ENCODE assay signal across 10 cellular contexts in the genomic region with DNA sequence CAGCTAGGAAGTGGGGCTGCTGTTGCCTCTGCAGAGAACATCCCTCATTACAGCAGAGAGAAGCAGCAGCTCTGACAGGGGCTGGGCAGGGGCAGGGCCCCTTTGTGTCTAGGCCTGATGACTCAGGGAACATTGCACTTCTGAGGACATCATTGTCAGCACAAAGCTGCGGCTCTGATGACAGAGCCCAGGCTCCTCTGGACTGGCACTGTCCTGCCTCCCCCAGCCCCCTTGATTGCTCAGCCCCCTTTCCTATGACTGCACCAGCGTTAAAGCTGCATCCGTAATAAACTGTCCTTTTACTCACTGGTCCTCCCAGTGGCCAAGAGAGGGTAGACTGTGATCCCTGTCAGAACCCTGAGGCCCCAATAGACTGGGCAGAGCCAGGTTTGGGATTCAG. TPM values are rescaled to one million over a fixed set of nuclear protein-coding genes. Genes with fewer than 3 reads are reported as not detected.
A peak's percentile ranks its signal among the peaks of the same experiment; 100 is the strongest.
DNase-seq lines count a peak whose midpoint lies in the region; ATAC-seq and TF ChIP-seq lines count a peak whose summit lies in the region.
"Had no signal": no experiment of that assay in that cellular context is flagged by ENCODE, and none has a peak within 500 bp of the region (broad histone marks: within the 10 kb centered on the region; RNA-seq: fewer than 3 reads in every experiment).

No MANE protein-coding gene starts in this region.

- DNase-seq in DMS53 (lab: John Stamatoyannopoulos, UW): peak; percentile 3
- no peak for DNase-seq in DMS53 treated with DMSO at 0.1 percent for 48 hours (lab: John Stamatoyannopoulos, UW; ENCODE audit: unreplicated experiment)
- DNase-seq in M059J (ENCODE audit: low read depth): peak; percentile 18
- peak; percentile 58 for DNase-seq in ecto neural progenitor cell (ENCODE audit: low spot score)
- DNase-seq in osteoblast (ENCODE audit: insufficient read length, low spot score, missing footprints): peak; percentile 93
- DNase-seq in activated T-cell treated with anti-CD3 and anti-CD28 coated beads for 4 hours: no peak
- DNase-seq in dedifferentiated amniotic fluid mesenchymal stem cell (ENCODE audit: extremely low spot score): no peak
- DNase-seq: activated CD8-positive, alpha-beta T cell treated with anti-CD3 and anti-CD28 coated beads for 36 hours had no signal

- TF ChIP-seq CTCF in osteoblast (IDR thresholded peaks at IDR 0.05; ENCODE audit: extremely low read depth, low read depth, low read length): peak; percentile 51

- no peak overlapping the region for H2AFZ ChIP-seq in osteoblast (ENCODE audit: low read length)

- H3K4me2 ChIP-seq in osteoblast (ENCODE audit: insufficient read depth, low read length): no peak overlapping the region

- no peak for ATAC-seq in HG03521 (IDR thresholded peaks at IDR 0.05; ENCODE audit: unreplicated experiment)
- ATAC-seq: activated CD8-positive, alpha-beta T cell treated with anti-CD3 and anti-CD28 coated beads for 36 hours had no signal

- H3K27ac ChIP-seq in osteoblast (ENCODE audit: low read depth, low read length): peak overlapping the region; percentile 24

- peaks cover 39% of the 10 kb centered on the region for H3K4me1 ChIP-seq in osteoblast (ENCODE audit: insufficient read depth, low read length)

- H3K9me3 ChIP-seq in osteoblast (ENCODE audit: low read depth, low read length): no peaks in the 10 kb centered on the region

- H3K27me3 ChIP-seq in osteoblast (ENCODE audit: insufficient read depth, low read length): no peaks in the 10 kb centered on the region

- peaks cover 97% of the 10 kb centered on the region for H3K79me2 ChIP-seq in osteoblast (ENCODE audit: insufficient read depth, low read length)

- H3K36me3 ChIP-seq in osteoblast (ENCODE audit: insufficient read depth, low read length): peaks cover 33% of the 10 kb centered on the region

- peaks cover 8% of the 10 kb centered on the region for H4K20me1 ChIP-seq in osteoblast (ENCODE audit: insufficient read depth, low read length)

- no peak overlapping the region for H3K4me3 ChIP-seq in osteoblast (ENCODE audit: insufficient read depth, low read length)

RNA-seq across cellular contexts. Expression of gene TRH, which starts 18.3 kb away (rescaled TPM):
- not detected in 2 replicates for total RNA-seq in M059J (2014; rRNA removed; shearing (Covaris generic))
- under 0.01 TPM in 2 replicates for total RNA-seq in osteoblast
- total RNA-seq: activated CD8-positive, alpha-beta T cell treated with anti-CD3 and anti-CD28 coated beads for 36 hours; pulmonary artery endothelial cell had no signal

Comparison
In these comparisons a context has a peak if more than half of its experiments do, and no peak if none do; other contexts are left out.
1. DNase-seq: peak in DMS53 (single experiment), M059J (single experiment), ecto neural progenitor cell (single experiment) and osteoblast (single experiment); none in DMS53 treated with DMSO at 0.1 percent for 48 hours (single experiment), activated T-cell treated with anti-CD3 and anti-CD28 coated beads for 4 hours (single experiment) and dedifferentiated amniotic fluid mesenchymal stem cell (single experiment).